Comparison of ENCODE assay signal across 1 cellular context in genomic region chr17:81918762-81919545, GRCh38.
TF ChIP-seq lines count a peak whose summit lies in the region.

No MANE protein-coding gene starts in this region.

TF ChIP-seq in K562, 482 proteins besides CTCF, POLR2A, EP300 and RAD21:
- TF ChIP-seq POLR2G (IDR thresholded peaks at IDR 0.05; ENCODE audit: low read depth, low read length) (0 out of 2 replicates have a peak, but pooled peaks have one; percentile 11), RBM15 (IDR thresholded peaks at IDR 0.05; ENCODE audit: insufficient read depth, low read length) (no peak), ZNF174 (CRISPR knock-in tag; IDR thresholded peaks at IDR 0.05) (no peak), RBFOX2 (IDR thresholded peaks at IDR 0.05; ENCODE audit: low read depth, low read length) (peak; percentile 27), E2F4 (CRISPR knock-in tag; IDR thresholded peaks at IDR 0.05; ENCODE audit: low read depth) (no peak), ZNF431 (CRISPR knock-in tag; IDR thresholded peaks at IDR 0.05) (no peak), BRD4 (IDR thresholded peaks at IDR 0.05) (no peak), USF1 (CRISPR knock-in tag; IDR thresholded peaks at IDR 0.05) (no peak), PRMT5 (CRISPR knock-in tag; IDR thresholded peaks at IDR 0.05) (no peak), SMARCC2 (IDR thresholded peaks at IDR 0.05; ENCODE audit: low read depth) (no peak), ZFX (CRISPR knock-in tag; IDR thresholded peaks at IDR 0.05) (peak; percentile 46; the same call in 1 of the 2 replicates), ADNP (tag; IDR thresholded peaks at IDR 0.05) (no peak), YBX1 (IDR thresholded peaks at IDR 0.05) (no peak), CREBBP (IDR thresholded peaks at IDR 0.05; ENCODE audit: low read depth, low read length) (no peak), ATF4 (CRISPR knock-in tag; IDR thresholded peaks at IDR 0.05) (no peak), ZNF57 (CRISPR knock-in tag; IDR thresholded peaks at IDR 0.05) (no peak), SMARCA5 (IDR thresholded peaks at IDR 0.05) (no peak), CHD1 (IDR thresholded peaks at IDR 0.05; ENCODE audit: low read length) (no peak), NRF1 (conservative IDR thresholded peaks at IDR 0.05 in 1 of 2, IDR thresholded peaks at IDR 0.05 in 1 of 2) (no peak), BACH1 (tag; IDR thresholded peaks at IDR 0.05) (no peak), MXD1 (CRISPR knock-in tag; IDR thresholded peaks at IDR 0.05; ENCODE audit: borderline replicate concordance, poor library complexity, severe bottlenecking) (no peak), FIP1L1 (IDR thresholded peaks at IDR 0.05; ENCODE audit: low read depth, low read length, poor library complexity, severe bottlenecking) (no peak), KLF6 (CRISPR knock-in tag; IDR thresholded peaks at IDR 0.05; ENCODE audit: borderline replicate concordance) (no peak), PHF8 (IDR thresholded peaks at IDR 0.05; ENCODE audit: borderline replicate concordance, low read length) (no peak), EZH2 (IDR thresholded peaks at IDR 0.05; ENCODE audit: borderline replicate concordance, low read depth, low read length) (no peak)
